ENCODE assay signal across 8 cellular contexts in the genomic region with DNA sequence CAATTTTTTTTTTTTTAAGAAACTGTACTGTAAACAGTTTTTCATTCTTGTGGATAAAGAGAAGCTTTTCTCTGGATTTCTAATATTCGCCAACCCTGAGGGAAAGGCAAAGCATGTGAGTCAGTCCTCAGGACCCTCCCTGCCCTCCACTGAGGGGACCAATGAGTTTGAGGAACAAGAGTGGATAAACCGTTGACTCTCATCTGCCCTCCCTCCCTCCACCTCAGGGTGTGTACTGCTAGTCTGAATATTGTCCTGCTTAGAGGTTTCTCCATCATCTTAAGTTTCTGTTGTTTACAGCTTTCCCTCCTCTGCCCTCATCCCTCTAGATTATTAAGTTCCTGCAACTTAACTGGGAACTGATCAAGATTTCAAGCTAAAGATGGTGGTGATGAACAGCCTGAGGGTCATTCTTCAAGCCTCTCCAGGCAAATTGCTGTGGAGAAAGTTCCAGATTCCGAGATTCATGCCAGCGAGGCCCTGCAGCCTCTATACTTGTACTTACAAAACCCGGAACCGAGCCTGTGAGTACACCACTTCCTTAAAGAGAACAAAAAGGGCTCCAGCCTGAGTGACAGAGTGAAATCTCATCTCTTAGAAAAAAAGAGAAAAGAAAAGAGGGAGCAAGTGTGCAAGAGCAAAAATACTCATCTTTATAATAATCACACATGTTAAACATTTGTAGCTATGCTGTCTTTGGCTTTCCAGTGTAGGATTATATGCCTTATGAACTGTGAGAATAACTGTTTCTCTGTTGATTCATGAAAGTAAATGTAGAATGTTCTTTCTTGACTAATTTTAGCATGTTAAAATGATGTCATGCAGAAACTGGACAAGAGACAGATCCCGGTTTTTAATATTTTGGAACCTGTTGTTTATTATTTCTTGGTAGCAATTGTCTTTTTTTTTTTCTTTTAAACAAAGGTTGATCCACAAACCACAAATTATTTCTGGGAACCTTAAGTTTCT. TPM values are rescaled to one million over a fixed set of nuclear protein-coding genes. Genes with fewer than 3 reads are reported as not detected.
A peak's percentile ranks its signal among the peaks of the same experiment; 100 is the strongest.
DNase-seq lines count a peak whose midpoint lies in the region; ATAC-seq and TF ChIP-seq lines count a peak whose summit lies in the region.

No MANE protein-coding gene starts in this region.

- no peak overlapping the region for H2AK5ac ChIP-seq in neuronal stem cell (ENCODE audit: low read depth, low read length)

- POLR2A ChIA-PET in CD4-positive, alpha-beta T cell (lab: Charles Lee): interaction anchor here (0.5 to 13.9 kb wide), 11 partner anchors 9 to 105 kb away, joined by 3 to 204 read pairs (median 3); a partner anchor contains a TSS

- H3K27ac ChIP-seq in CD4-positive, alpha-beta T cell (ENCODE audit: low read depth, low read length): peak overlapping the region; percentile 82
- peak overlapping the region in 2 of 5 donors; percentile 33 to 72 for H3K27ac ChIP-seq in adrenal gland
- no peak overlapping the region for H3K27ac ChIP-seq in neuronal stem cell (replicated peaks; ENCODE audit: low read length)

- DNase-seq in CD4-positive, alpha-beta T cell: peak in 2 of 10 experiments; percentile 12 to 15
- DNase-seq in adrenal gland: peak in 4 of 7 donors; percentile 3 to 51 (median 26)
- peak in 1 of 3 donors; percentile 20 for DNase-seq in mucosa of descending colon
- DNase-seq in neuronal stem cell (ENCODE audit: low spot score): no peak
- DNase-seq in 8988T: no peak
- DNase-seq in cerebellar cortex (ENCODE audit: low spot score): no peak

- no peaks in the 10 kb centered on the region for H3K27me3 Mint-ChIP-seq in CD4-positive, alpha-beta T cell

- CTCF ChIA-PET in CD4-positive, alpha-beta T cell (lab: Charles Lee): interaction anchor here (1.9 to 3.4 kb wide), 2 partner anchors 8 to 10 kb away, joined by 7 to 25 read pairs; a partner anchor contains a TSS

- H4K8ac ChIP-seq in neuronal stem cell (ENCODE audit: low read depth, low read length): no peak overlapping the region

- H3K4me3 ChIP-seq in adrenal gland (no peak overlapping the region), mucosa of descending colon (no peak overlapping the region), neuronal stem cell (ENCODE audit: low read length in 2 of 2) (no peak overlapping the region)

- H4K91ac ChIP-seq in neuronal stem cell (ENCODE audit: low read depth, low read length, poor library complexity): no peak overlapping the region

- WGBS in adrenal gland, 4 donors: 55 to 78% (median 76%) methylated on average over 7 of the region's 7 CpGs
- WGBS in neuronal stem cell (ENCODE audit: extremely low coverage in 2 of 2, insufficient read length in 2 of 2, insufficient replicate concordance in 1 of 2), 2 donors: no CpG with 5 or more reads among the region's 7 CpGs

- H3K18ac ChIP-seq in neuronal stem cell (ENCODE audit: low read length): no peak overlapping the region

- no peaks in the 10 kb centered on the region for H3K27me3 ChIP-seq in CD4-positive, alpha-beta T cell (ENCODE audit: control insufficient read depth, insufficient read depth, low read length)
- H3K27me3 ChIP-seq in adrenal gland (no peaks in the 10 kb centered on the region), neuronal stem cell (ENCODE audit: control insufficient read depth in 3 of 3, insufficient read depth in 3 of 3, low read depth in 1 of 3, low read length in 3 of 3) (peaks cover 0 to 5% (median 0%) of the 10 kb centered on the region in 3 experiments)

- H3K36me3 Mint-ChIP-seq in CD4-positive, alpha-beta T cell (ENCODE audit: low read depth): peaks cover 64% of the 10 kb centered on the region

- peak overlapping the region; percentile 64 for H3K4me3 Mint-ChIP-seq in CD4-positive, alpha-beta T cell

- peak; percentile 57 for ATAC-seq in CD4-positive, alpha-beta T cell (ENCODE audit: poor library complexity)
- ATAC-seq in GM21360 (IDR thresholded peaks at IDR 0.05; ENCODE audit: unreplicated experiment) (peak; percentile 52), HG03571 (IDR thresholded peaks at IDR 0.05; ENCODE audit: unreplicated experiment) (peak; percentile 82), mucosa of descending colon (peak; percentile 57)

- no peak overlapping the region for H2BK120ac ChIP-seq in neuronal stem cell (ENCODE audit: low read depth, low read length)

- no peak overlapping the region for H3K9ac ChIP-seq in neuronal stem cell (ENCODE audit: low read depth, low read length, poor library complexity)

- no peaks in the 10 kb centered on the region for H3K79me1 ChIP-seq in neuronal stem cell (ENCODE audit: low read depth, low read length)

- intact Hi-C loops in CD4-positive, alpha-beta T cell (cut with DNase I, micrococcal nuclease): loop anchor here in 1 of 2 experiments (5.0 kb wide), 1 partner anchor 42 kb away; a partner anchor contains a TSS
- intact Hi-C loops in adrenal gland (cut with DNase I) (no loop called here), mucosa of descending colon (cut with DNase I, micrococcal nuclease) (no loop called here)

- TF ChIP-seq POLR2A in adrenal gland (IDR thresholded peaks at IDR 0.05): no peak

- H3K36me3 ChIP-seq in adrenal gland (replicated peaks in 1 of 2) (no peaks in the 10 kb centered on the region), mucosa of descending colon (ENCODE audit: low read depth) (no peaks in the 10 kb centered on the region), neuronal stem cell (replicated peaks in 1 of 2; ENCODE audit: control insufficient read depth in 2 of 2, insufficient read depth in 2 of 2, low read length in 2 of 2) (no peaks in the 10 kb centered on the region)

- H3K4me1 ChIP-seq in adrenal gland (replicated peaks in 1 of 2) (peaks cover 0 to 27% of the 10 kb centered on the region in 2 donors), mucosa of descending colon (ENCODE audit: low read depth) (no peaks in the 10 kb centered on the region), neuronal stem cell (ENCODE audit: control insufficient read depth in 2 of 2, insufficient read depth in 1 of 2, low read depth in 1 of 2, low read length in 2 of 2) (peaks cover 0 to 2% of the 10 kb centered on the region in 2 donors)

- no peaks in the 10 kb centered on the region for H3K9me3 Mint-ChIP-seq in CD4-positive, alpha-beta T cell

- no peak overlapping the region for H3K4ac ChIP-seq in neuronal stem cell (ENCODE audit: low read length)

- H3K4me1 Mint-ChIP-seq in CD4-positive, alpha-beta T cell (ENCODE audit: low read depth): peaks cover 86% of the 10 kb centered on the region

- no peak overlapping the region for H3K14ac ChIP-seq in neuronal stem cell (ENCODE audit: low read length)

- TF ChIP-seq CTCF in CD4-positive, alpha-beta T cell (IDR thresholded peaks at IDR 0.05): no peak
- no peak for TF ChIP-seq CTCF in adrenal gland (IDR thresholded peaks at IDR 0.05)
- TF ChIP-seq CTCF in mucosa of descending colon (IDR thresholded peaks at IDR 0.05): no peak

- peak overlapping the region; percentile 91 for H3K27ac Mint-ChIP-seq in CD4-positive, alpha-beta T cell

- no peaks in the 10 kb centered on the region for H3K9me3 ChIP-seq in CD4-positive, alpha-beta T cell (ENCODE audit: control insufficient read depth, low read length)
- H3K9me3 ChIP-seq in adrenal gland (replicated peaks in 1 of 3): no peaks in the 10 kb centered on the region
- H3K9me3 ChIP-seq in mucosa of descending colon: no peaks in the 10 kb centered on the region
- H3K9me3 ChIP-seq in neuronal stem cell (replicated peaks in 1 of 2; ENCODE audit: control insufficient read depth in 2 of 2, insufficient read depth in 1 of 2, low read depth in 1 of 2, low read length in 2 of 2): no peaks in the 10 kb centered on the region

- no peak overlapping the region for H2BK12ac ChIP-seq in neuronal stem cell (ENCODE audit: low read length)

- H3K23ac ChIP-seq in neuronal stem cell (ENCODE audit: low read depth, low read length, poor library complexity): no peak overlapping the region

- no peak overlapping the region for H2BK5ac ChIP-seq in neuronal stem cell (ENCODE audit: low read length)

- no peak overlapping the region for H2BK15ac ChIP-seq in neuronal stem cell (ENCODE audit: low read length)

- no peak overlapping the region for H3K4me2 ChIP-seq in neuronal stem cell (ENCODE audit: insufficient read depth, low read length, poor library complexity, severe bottlenecking)

- no peak overlapping the region for H2AFZ ChIP-seq in neuronal stem cell (ENCODE audit: low read length)

RNA-seq across cellular contexts. Expression of a gene that starts 11.9 kb away (rescaled TPM):
- 10 to 100 TPM; 60.8 to 64.5 TPM for total RNA-seq in CD4-positive, alpha-beta T cell
- total RNA-seq in adrenal gland (10 to 100 TPM in 4 of 8 donors, 1 to 10 TPM in 4; 3.3 to 21.6 (median 11.0) TPM), mucosa of descending colon (1 to 10 TPM; 6.8 to 9.3 (median 7.0) TPM)
- polyA plus RNA-seq in adrenal gland: 1 to 10 TPM; 2.5 to 6.7 (median 4.6) TPM
- 3.3 TPM for polyA plus RNA-seq in neuronal stem cell (2013, experiment 1 of 2)
- polyA plus RNA-seq in neuronal stem cell (2013, experiment 2 of 2): 3.4 TPM

RNA-seq across cellular contexts. Expression of a gene that starts 40.4 kb away (rescaled TPM):
- 10 to 100 TPM; 18.4 to 21.1 TPM for total RNA-seq in CD4-positive, alpha-beta T cell
- total RNA-seq in adrenal gland (1 to 10 TPM in 7 of 8 donors, not detected in 1; 2.9 to 9.7 (median 8.3) TPM), mucosa of descending colon (10 to 100 TPM in 2 of 3 donors, 1 to 10 TPM in 1; 7.0 to 14.0 (median 11.7) TPM)
- 10 to 100 TPM; 23.7 to 49.1 (median 44.6) TPM for polyA plus RNA-seq in adrenal gland
- 10.1 TPM for polyA plus RNA-seq in neuronal stem cell (2013, experiment 1 of 2)
- polyA plus RNA-seq in neuronal stem cell (2013, experiment 2 of 2): 9.7 TPM

Comparison
In these comparisons a context has a peak if more than half of its experiments do, and no peak if none do; other contexts are left out.
1. DNase-seq: peak in adrenal gland (4 of 7); none in neuronal stem cell (single experiment), 8988T (single experiment) and cerebellar cortex (single experiment).
2. Peak in every context shown above with its lines, with median percentiles within 50 percentile points of each other: ATAC-seq.